In genomic region chr7:68581417-68581816, GRCh38 we compare ENCODE assay signal across 10 cellular contexts.
"Had no signal": no experiment of that assay in that cellular context is flagged by ENCODE, and none has a peak within 500 bp of the region (broad histone marks: within the 10 kb centered on the region; RNA-seq: fewer than 3 reads in every experiment).

No MANE protein-coding gene starts in this region.

- H3K4me1 Mint-ChIP-seq: GM23338, H9 had no signal

- FAIRE-seq: H1, H54 had no signal

- H3K4me3 ChIP-seq: GM23248, GM23338, HAP-1 had no signal

- ATAC-seq: GM23338, HCT116 had no signal

- H3K4me1 ChIP-seq: HAP-1 had no signal

- H3K27ac Mint-ChIP-seq: GM23338, H9, HFFc6 had no signal

- H3K9ac ChIP-seq: GM23248 had no signal

- H3K27ac ChIP-seq: GM23248 had no signal

- H3K36me3 ChIP-seq: HAP-1 had no signal

- H3K9me3 ChIP-seq: HAP-1 had no signal

- DNase-seq: GM23248, GOT3, HCEC 1CT, HFFc6 had no signal

- H3K4me2 ChIP-seq: GM23338 had no signal

- H3K4me3 Mint-ChIP-seq: GM23338, H9, HFFc6 had no signal

- H2AFZ ChIP-seq: GM23248, GM23338 had no signal
